Comparison of ENCODE assay signal across 27 cellular contexts in the genomic region with DNA sequence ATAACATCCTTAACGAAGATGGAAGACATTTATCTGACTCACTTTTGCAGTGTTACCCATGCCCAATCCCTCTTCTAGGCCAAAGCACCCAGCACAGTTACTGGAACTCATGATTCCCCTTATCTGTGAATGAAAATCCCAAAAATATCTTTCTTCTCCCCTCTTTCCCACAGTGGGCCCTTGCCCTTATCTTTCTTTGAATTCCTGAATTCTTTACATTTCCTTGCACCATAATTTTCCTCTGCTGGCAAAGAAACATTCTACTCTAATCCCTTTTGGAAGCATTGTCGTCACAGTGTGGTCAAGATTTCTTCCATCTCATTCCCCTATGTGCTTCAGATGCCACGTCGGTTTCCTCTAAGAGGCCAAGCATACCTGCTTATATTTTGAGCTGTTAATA.
"Had no signal": no experiment of that assay in that cellular context is flagged by ENCODE, and none has a peak within 500 bp of the region (broad histone marks: within the 10 kb centered on the region; RNA-seq: fewer than 3 reads in every experiment).

No MANE protein-coding gene starts in this region.

- H3K27ac ChIP-seq: body of pancreas, Peyer's patch had no signal

- H3K36me3 ChIP-seq: Peyer's patch had no signal

- H3K36me3 Mint-ChIP-seq: activated naive CD8-positive, alpha-beta T cell had no signal

- H3K4me1 ChIP-seq: body of pancreas, Peyer's patch had no signal

- FAIRE-seq: bronchial epithelial cell, K562 had no signal

- H3K27ac Mint-ChIP-seq: activated B cell treated with CpG ODN at 0.5 μM for 24 hours; activated CD4-positive, alpha-beta T cell treated with anti-CD3 and anti-CD28 coated beads, Interleukin-2, amount 10 ng/mL, durations not matched to agents 24 days and 14 days; activated naive CD8-positive, alpha-beta T cell; T-helper 1 cell treated with Interleukin-12 subunit alpha and Interleukin-12 subunit beta and Interleukin-4 antibody, amounts not matched to agents 30 μg/mL and 1 μg/mL, for 36 hours had no signal

- H3K4me3 Mint-ChIP-seq: activated B cell treated with CpG ODN at 0.5 μM for 24 hours; activated CD4-positive, alpha-beta T cell treated with anti-CD3 and anti-CD28 coated beads, Interleukin-2, amount 10 ng/mL, durations not matched to agents 24 days and 14 days; activated naive CD8-positive, alpha-beta T cell; activated T-cell treated with anti-CD3 and anti-CD28 coated beads, Interleukin-2, amount 50 U/mL, for 4 hours; T-helper 1 cell treated with Interleukin-12 subunit alpha and Interleukin-12 subunit beta and Interleukin-4 antibody, amounts not matched to agents 30 μg/mL and 1 μg/mL, for 36 hours had no signal

- H3K4me3 ChIP-seq: body of pancreas, K562, Peyer's patch had no signal

- H3K27me3 Mint-ChIP-seq: activated B cell treated with CpG ODN at 0.5 μM for 24 hours had no signal

- DNase-seq: activated B cell treated with CpG ODN at 0.5 μM for 24 hours; activated CD4-positive, alpha-beta T cell treated with anti-CD3 and anti-CD28 coated beads for 1 hour; activated CD4-positive, alpha-beta T cell treated with anti-CD3 and anti-CD28 coated beads, Interleukin-2, amount 10 ng/mL, durations not matched to agents 24 days and 14 days; activated CD4-positive, alpha-beta T cell treated with anti-CD3 and anti-CD28 coated beads, Interleukin-2, amount 50 U/mL, for 48 hours; activated CD8-positive, alpha-beta memory T cell treated with anti-CD3 and anti-CD28 coated beads for 24 hours; activated effector memory CD4-positive, alpha-beta T cell treated with anti-CD3 and anti-CD28 coated beads, Interleukin-2, amount 50 U/mL, for 16 hours; activated naive CD4-positive, alpha-beta T cell treated with Interleukin-2 at 50 U/mL for 16 hours; activated T-cell treated with anti-CD3 and anti-CD28 coated beads, Interleukin-2, amount 50 U/mL, for 4 hours; anterior cingulate cortex; body of pancreas; central memory CD4-positive, alpha-beta T cell; Karpas-422; MM.1S; NCI-H1105; NCI-H1436; NCI-H1694 treated with DMSO at 0.1 percent for 48 hours; NCI-H2081; NCI-H446; NCI-H524 treated with DMSO at 0.1 percent for 48 hours; NK-92 treated with Interleukin-12 subunit alpha and Interleukin-12 subunit beta, amount 100 ng/mL, for 24 hours; OCI-M1; Peyer's patch; SHP77 had no signal

- H3K9me3 ChIP-seq: body of pancreas, Peyer's patch had no signal

- H3K27me3 ChIP-seq: body of pancreas had no signal

- H3K9me3 Mint-ChIP-seq: activated B cell treated with CpG ODN at 0.5 μM for 24 hours had no signal

- ATAC-seq: activated T-cell treated with anti-CD3 and anti-CD28 coated beads, Interleukin-2, amount 50 U/mL, for 4 hours; body of pancreas; K562 had no signal

- H3K4me1 Mint-ChIP-seq: activated B cell treated with CpG ODN at 0.5 μM for 24 hours; activated CD4-positive, alpha-beta T cell treated with anti-CD3 and anti-CD28 coated beads, Interleukin-2, amount 10 ng/mL, durations not matched to agents 24 days and 14 days had no signal
